In genomic region chr10:100614416-100614815, GRCh38 we compare ENCODE assay signal across 19 cellular contexts.
DNase-seq lines count a peak whose midpoint lies in the region; ATAC-seq, FAIRE-seq and TF ChIP-seq lines count a peak whose summit lies in the region.
"Had no signal": no experiment of that assay in that cellular context is flagged by ENCODE, and none has a peak within 500 bp of the region (broad histone marks: within the 10 kb centered on the region; RNA-seq: fewer than 3 reads in every experiment).

No MANE protein-coding gene starts in this region.

- ATAC-seq in HepG2 = peak; percentile 43; the same call in 2 of the 3 replicates
- ATAC-seq in right lobe of liver = no peak
- ATAC-seq in left lobe of liver = no peak
- ATAC-seq in HG02610 (IDR thresholded peaks at IDR 0.05; ENCODE audit: unreplicated experiment) = no peak
- ATAC-seq in HG03378 (IDR thresholded peaks at IDR 0.05; ENCODE audit: unreplicated experiment) = no peak
- ATAC-seq: Right ventricle myocardium inferior had no signal

- no peak for FAIRE-seq in HepG2 (lab: Jason Lieb, UNC)
- FAIRE-seq: A549 had no signal

- H4K20me1 ChIP-seq in HepG2 (ENCODE audit: insufficient read depth, low read length) = no peaks in the 10 kb centered on the region

- H3K27me3 ChIP-seq in HepG2 (ENCODE audit: control insufficient read depth in 1 of 2, insufficient read depth in 2 of 2, low read length in 2 of 2) = peaks cover 3 to 61% of the 10 kb centered on the region in 2 experiments
- H3K27me3 ChIP-seq in right lobe of liver = no peaks in the 10 kb centered on the region

- 20% methylated on average over 3 of the region's 3 CpGs for WGBS in HepG2 (ENCODE audit: low lambda C conversion rate)
- 20% methylated on average over 1 of the region's 3 CpGs for WGBS in right lobe of liver (ENCODE audit: insufficient coverage, low coverage, low lambda C conversion rate, missing lambda C conversion rate)

- no peak overlapping the region for H2AFZ ChIP-seq in HepG2 (ENCODE audit: low read length)

- H3K36me3 ChIP-seq in HepG2 (replicated peaks in 1 of 2; ENCODE audit: control insufficient read depth in 1 of 2, insufficient read depth in 2 of 2, low read length in 2 of 2) (no peaks in the 10 kb centered on the region), right lobe of liver (no peaks in the 10 kb centered on the region)
- H3K36me3 ChIP-seq: SJSA1 had no signal

- no peak overlapping the region for H3K9ac ChIP-seq in HepG2 (ENCODE audit: insufficient read depth, low read depth, low read length)

- H3K9me3 ChIP-seq in HepG2 (ENCODE audit: low read length) (no peaks in the 10 kb centered on the region), right lobe of liver (no peaks in the 10 kb centered on the region)
- H3K9me3 ChIP-seq: SJSA1 had no signal

- TF ChIP-seq CTCF in HepG2 (CRISPR knock-in tag; IDR thresholded peaks at IDR 0.05) = 0 out of 2 replicates have a peak, but pooled peaks have one; percentile 4
- TF ChIP-seq CTCF in right lobe of liver (IDR thresholded peaks at IDR 0.05) = no peak

- TF ChIP-seq RAD21 in HepG2 (CRISPR knock-in tag; IDR thresholded peaks at IDR 0.05) = no peak

- no peak for DNase-seq in HepG2 (ENCODE audit: low spot score)
- no peak for DNase-seq in right lobe of liver
- peak; percentile 8 for DNase-seq in cerebellar cortex (ENCODE audit: low spot score)
- peak; percentile 6 for DNase-seq in left lobe of liver (ENCODE audit: low spot score)
- DNase-seq in NOMO-1 treated with DMSO at 0.1 percent for 48 hours (lab: John Stamatoyannopoulos, UW; ENCODE audit: unreplicated experiment) = no peak
- DNase-seq: EL, GF-D8, GOT3, KG1, NCI-H1105 treated with DMSO at 0.1 percent for 48 hours, NCI-H2029 treated with DMSO at 0.1 percent for 48 hours, NCI-H446, NCI-H526 had no signal

- intact Hi-C loops in HepG2 (cut with micrococcal nuclease; ENCODE audit: unreplicated experiment) = no loop called here
- intact Hi-C loops in right lobe of liver (cut with DNase I) = no loop called here

- H3K4me1 ChIP-seq in HepG2 (ENCODE audit: insufficient read depth, low read length) (no peaks in the 10 kb centered on the region), right lobe of liver (no peaks in the 10 kb centered on the region)
- H3K4me1 ChIP-seq: A549, SJSA1 had no signal

- no peak overlapping the region for H3K4me3 ChIP-seq in HepG2 (replicated peaks in 1 of 3; ENCODE audit: insufficient read depth in 1 of 3, low read depth in 2 of 3, low read length in 3 of 3)
- no peak overlapping the region for H3K4me3 ChIP-seq in right lobe of liver
- H3K4me3 ChIP-seq: A549, SJSA1 had no signal

- TF ChIP-seq EP300 in HepG2 (IDR thresholded peaks at IDR 0.05; ENCODE audit: low read depth in 2 of 2, low read length in 2 of 2) (no peak), HepG2 (CRISPR knock-in tag; IDR thresholded peaks at IDR 0.05; ENCODE audit: borderline replicate concordance) (no peak)

- TF ChIP-seq POLR2A in HepG2 (IDR thresholded peaks at IDR 0.05; ENCODE audit: insufficient read depth in 1 of 2, low read depth in 2 of 2, low read length in 2 of 2) (no peak), right lobe of liver (IDR thresholded peaks at IDR 0.05) (no peak)

- H3K79me2 ChIP-seq in HepG2 (ENCODE audit: insufficient read depth, low read length) = no peaks in the 10 kb centered on the region

- H3K27ac ChIP-seq in HepG2 (ENCODE audit: extremely low read length, insufficient read depth, low read length) (no peak overlapping the region), right lobe of liver (no peak overlapping the region)
- H3K27ac ChIP-seq: A549, HL-60, SJSA1 had no signal

- CTCF ChIA-PET in HepG2 (lab: Yijun Ruan, JAX; ENCODE audit: low intra/inter-chr PET ratio, low total read pairs) = no interaction called here

- POLR2A ChIA-PET in HepG2 (lab: Yijun Ruan, JAX) = no interaction called here

- BruUV-seq in HepG2 (replicated peaks; lab: Mats Ljungman, UMichigan) = no TSS peak

- no peak overlapping the region for H3K4me2 ChIP-seq in HepG2 (ENCODE audit: low read depth, low read length)
- H3K4me2 ChIP-seq: A549 had no signal

- in situ Hi-C loops in HepG2 (cut with HindIII; ENCODE audit: extremely low pct_ligation_motif_present, low pct_unique_long_range_greater_than_20kb) = no loop called here

TF ChIP-seq in HepG2, 621 proteins besides CTCF, POLR2A, EP300 and RAD21:
- 0 out of 2 replicates have a peak, but pooled peaks have one; percentile 33 for TF ChIP-seq ZNF263 (CRISPR knock-in tag; IDR thresholded peaks at IDR 0.05)
- TF ChIP-seq DNMT1 (CRISPR knock-in tag; IDR thresholded peaks at IDR 0.05) = no peak

Comparison
In these comparisons a context has a peak if more than half of its experiments do, and no peak if none do; other contexts are left out.
1. DNase-seq: peak in cerebellar cortex (single experiment) and left lobe of liver (single experiment); none in HepG2 (single experiment), right lobe of liver (0 of 3) and NOMO-1 treated with DMSO at 0.1 percent for 48 hours (single experiment).